In genomic region chr20:46434597-46434996, GRCh38 we compare ENCODE assay signal across 15 cellular contexts. TPM values are rescaled to one million over a fixed set of nuclear protein-coding genes. Genes with fewer than 3 reads are reported as not detected.
DNase-seq lines count a peak whose midpoint lies in the region; FAIRE-seq and TF ChIP-seq lines count a peak whose summit lies in the region.
"Had no signal": no experiment of that assay in that cellular context is flagged by ENCODE, and none has a peak within 500 bp of the region (broad histone marks: within the 10 kb centered on the region; RNA-seq: fewer than 3 reads in every experiment).

No MANE protein-coding gene starts in this region.

- no peaks in the 10 kb centered on the region for H3K36me3 ChIP-seq in Peyer's patch
- H3K36me3 ChIP-seq: BLaER1 had no signal

- TF ChIP-seq POLR2A in Peyer's patch (IDR thresholded peaks at IDR 0.05): no peak

- H3K4me1 ChIP-seq in Peyer's patch: no peaks in the 10 kb centered on the region
- H3K4me1 ChIP-seq: A549, Caco-2 had no signal

- no peak overlapping the region for H3K4me3 ChIP-seq in Peyer's patch
- H3K4me3 ChIP-seq: A549, BLaER1 had no signal

- in situ Hi-C loops in G401 (cut with HindIII; ENCODE audit: low sequenced_read_pairs): no loop called here

- H3K27ac ChIP-seq in Peyer's patch: no peak overlapping the region
- H3K27ac ChIP-seq: A549, BLaER1 had no signal

- peak; percentile 59 for FAIRE-seq in urothelium cell line (lab: Jason Lieb, UNC)
- FAIRE-seq: A549, G401.6, GM12892 had no signal

- no peaks in the 10 kb centered on the region for H3K9me3 ChIP-seq in Peyer's patch
- H3K9me3 ChIP-seq: A549, BLaER1, Caco-2 had no signal

- DNase-seq in G401 (ENCODE audit: low spot score) (peak; percentile 85), NCI-H1694 (lab: John Stamatoyannopoulos, UW) (peak; percentile 10), RPMI8226 (peak; percentile 11), urothelium cell line (ENCODE audit: low spot score) (no peak), retina (no peak), Peyer's patch (no peak)
- DNase-seq: Caco-2; CD8-positive, alpha-beta memory T cell; DMS79; GOT3; H9 had no signal

- TF ChIP-seq CTCF in Peyer's patch (IDR thresholded peaks at IDR 0.05): no peak

- H3K27me3 ChIP-seq in Peyer's patch: no peaks in the 10 kb centered on the region
- H3K27me3 ChIP-seq: BLaER1 had no signal

RNA-seq across cellular contexts. Expression of gene ELMO2, which starts 28.2 kb away (rescaled TPM):
- 18.7 and 45.5 TPM in 2 replicates for total RNA-seq in G401 (2014; rRNA removed; shearing (Covaris generic))
- total RNA-seq in Peyer's patch: 10 to 100 TPM; 24.3 to 78.4 (median 26.4) TPM

Comparison
In these comparisons a context has a peak if more than half of its experiments do, and no peak if none do; other contexts are left out.
1. DNase-seq: peak in G401 (single experiment), NCI-H1694 (single experiment) and RPMI8226 (single experiment); none in urothelium cell line (single experiment), retina (single experiment) and Peyer's patch (0 of 3).